8 cellular contexts compared by ENCODE assay signal in genomic region chr22:50537765-50538164, GRCh38. TPM values are rescaled to one million over a fixed set of nuclear protein-coding genes. Genes with fewer than 3 reads are reported as not detected.
A peak's percentile ranks its signal among the peaks of the same experiment; 100 is the strongest.
DNase-seq lines count a peak whose midpoint lies in the region; TF ChIP-seq lines count a peak whose summit lies in the region.
"Had no signal": no experiment of that assay in that cellular context is flagged by ENCODE, and none has a peak within 500 bp of the region (broad histone marks: within the 10 kb centered on the region; RNA-seq: fewer than 3 reads in every experiment).

No MANE protein-coding gene starts in this region.

- 93% methylated on average over 2 of the region's 13 CpGs for WGBS in mesendoderm (ENCODE audit: extremely low coverage, insufficient coverage, low lambda C conversion rate)

- H3K9ac ChIP-seq in adipocyte (ENCODE audit: low read length) (peak overlapping the region; percentile 89), mesendoderm (ENCODE audit: low read length) (no peak overlapping the region)

- no peak overlapping the region for H2BK15ac ChIP-seq in mesendoderm (replicated peaks; ENCODE audit: low read depth)

- H2BK120ac ChIP-seq in mesendoderm (ENCODE audit: low read depth, low read length) = no peak overlapping the region

- H3K79me1 ChIP-seq in mesendoderm (ENCODE audit: low read length) = no peaks in the 10 kb centered on the region

- H3K4me3 ChIP-seq in HEK293 (ENCODE audit: low read depth, low read length) (no peak overlapping the region), adipocyte (ENCODE audit: low read length) (no peak overlapping the region), osteoblast (ENCODE audit: insufficient read depth, low read length) (no peak overlapping the region), mesendoderm (ENCODE audit: low read length) (no peak overlapping the region)

- H4K20me1 ChIP-seq in osteoblast (ENCODE audit: insufficient read depth, low read length) = no peaks in the 10 kb centered on the region

- H2BK5ac ChIP-seq in mesendoderm (ENCODE audit: low read length) = no peak overlapping the region

- no peak overlapping the region for H4K5ac ChIP-seq in mesendoderm (ENCODE audit: low read length)

- no peak overlapping the region for H3K18ac ChIP-seq in mesendoderm (ENCODE audit: low read length)

- peaks cover 8% of the 10 kb centered on the region; the same call in 1 of the 2 replicates for H3K4me1 ChIP-seq in HEK293 (ENCODE audit: control insufficient read depth, insufficient read depth, low read length)
- H3K4me1 ChIP-seq in adipocyte (ENCODE audit: control insufficient read depth, insufficient read depth, low read length) = peaks cover 53% of the 10 kb centered on the region
- H3K4me1 ChIP-seq in osteoblast (ENCODE audit: insufficient read depth, low read length) = peaks cover 27% of the 10 kb centered on the region
- no peaks in the 10 kb centered on the region for H3K4me1 ChIP-seq in mesendoderm (ENCODE audit: control insufficient read depth, low read depth, low read length)

- H3K27me3 ChIP-seq in adipocyte (replicated peaks; ENCODE audit: control insufficient read depth, insufficient read depth, low read length) = no peaks in the 10 kb centered on the region
- H3K27me3 ChIP-seq in osteoblast (ENCODE audit: insufficient read depth, low read length) = no peaks in the 10 kb centered on the region
- H3K27me3 ChIP-seq in mesendoderm (ENCODE audit: insufficient read depth, low read length, poor library complexity) = no peaks in the 10 kb centered on the region

- H3K23ac ChIP-seq in mesendoderm (ENCODE audit: low read length) = no peak overlapping the region

- no peak overlapping the region for H3K4ac ChIP-seq in mesendoderm (ENCODE audit: low read depth, low read length)

- H3K79me2 ChIP-seq in osteoblast (ENCODE audit: insufficient read depth, low read length) (no peaks in the 10 kb centered on the region), mesendoderm (ENCODE audit: control insufficient read depth, insufficient read depth, low read length) (no peaks in the 10 kb centered on the region)

- H3K9me3 ChIP-seq in HEK293 (ENCODE audit: control insufficient read depth, insufficient read depth, low read depth, low read length) = no peaks in the 10 kb centered on the region
- no peaks in the 10 kb centered on the region for H3K9me3 ChIP-seq in adipocyte (ENCODE audit: control insufficient read depth, low read length)
- no peaks in the 10 kb centered on the region for H3K9me3 ChIP-seq in osteoblast (ENCODE audit: low read depth, low read length)

- H3K36me3 ChIP-seq in HEK293 (ENCODE audit: control insufficient read depth in 2 of 2, insufficient read depth in 1 of 2, low read length in 2 of 2) (no peaks in the 10 kb centered on the region), adipocyte (ENCODE audit: control insufficient read depth, insufficient read depth, low read length, severe bottlenecking) (no peaks in the 10 kb centered on the region), osteoblast (ENCODE audit: insufficient read depth, low read length) (no peaks in the 10 kb centered on the region), mesendoderm (ENCODE audit: control insufficient read depth, insufficient read depth, low read length) (no peaks in the 10 kb centered on the region)

- H2AK5ac ChIP-seq in mesendoderm (ENCODE audit: low read length) = no peak overlapping the region

- CTCF ChIA-PET in HEK293 (lab: Yijun Ruan, JAX) = interaction anchor here (0.9 to 1.4 kb wide), 3 partner anchors 12 to 26 kb away, joined by 4 to 8 read pairs (median 4); partner anchors contain the start of gene SCO2

- no peak overlapping the region for H4K8ac ChIP-seq in mesendoderm (ENCODE audit: low read depth, low read length)

- no peak overlapping the region for H2AFZ ChIP-seq in osteoblast (ENCODE audit: low read length)

- DNase-seq in adipocyte (ENCODE audit: low read depth) (no peak), osteoblast (ENCODE audit: insufficient read length, low spot score, missing footprints) (peak; percentile 42), mesendoderm (no peak), islet precursor cell (no peak), DMS 273 (lab: John Stamatoyannopoulos, UW; ENCODE audit: unreplicated experiment) (no peak)
- DNase-seq: central memory CD4-positive, alpha-beta T cell; NCI-H2227 treated with DMSO at 0.1 percent for 48 hours had no signal

- POLR2A ChIA-PET in HEK293 (lab: Yijun Ruan, JAX) = interaction anchor here (1.5 kb wide), 1 partner anchor 12 kb away, joined by 5 read pairs; the partner anchor contains the start of gene SCO2

- H3K27ac ChIP-seq in HEK293 (ENCODE audit: extremely low read depth, low read depth, low read length) = no peak overlapping the region
- no peak overlapping the region for H3K27ac ChIP-seq in osteoblast (ENCODE audit: low read depth, low read length)
- no peak overlapping the region for H3K27ac ChIP-seq in mesendoderm (ENCODE audit: low read depth, low read length)

- H3K4me2 ChIP-seq in osteoblast (ENCODE audit: insufficient read depth, low read length) (no peak overlapping the region), mesendoderm (ENCODE audit: low read length) (no peak overlapping the region)

- no peak overlapping the region for H3K56ac ChIP-seq in mesendoderm (ENCODE audit: low read length)

- no peak for TF ChIP-seq CTCF in HEK293 (tag by site-specific recombination; IDR thresholded peaks at IDR 0.05)
- TF ChIP-seq CTCF in osteoblast (IDR thresholded peaks at IDR 0.05; ENCODE audit: extremely low read depth, low read depth, low read length) = no peak

TF ChIP-seq in HEK293, 187 proteins besides CTCF, POLR2A, EP300 and RAD21:
- TF ChIP-seq, protein P1, sequence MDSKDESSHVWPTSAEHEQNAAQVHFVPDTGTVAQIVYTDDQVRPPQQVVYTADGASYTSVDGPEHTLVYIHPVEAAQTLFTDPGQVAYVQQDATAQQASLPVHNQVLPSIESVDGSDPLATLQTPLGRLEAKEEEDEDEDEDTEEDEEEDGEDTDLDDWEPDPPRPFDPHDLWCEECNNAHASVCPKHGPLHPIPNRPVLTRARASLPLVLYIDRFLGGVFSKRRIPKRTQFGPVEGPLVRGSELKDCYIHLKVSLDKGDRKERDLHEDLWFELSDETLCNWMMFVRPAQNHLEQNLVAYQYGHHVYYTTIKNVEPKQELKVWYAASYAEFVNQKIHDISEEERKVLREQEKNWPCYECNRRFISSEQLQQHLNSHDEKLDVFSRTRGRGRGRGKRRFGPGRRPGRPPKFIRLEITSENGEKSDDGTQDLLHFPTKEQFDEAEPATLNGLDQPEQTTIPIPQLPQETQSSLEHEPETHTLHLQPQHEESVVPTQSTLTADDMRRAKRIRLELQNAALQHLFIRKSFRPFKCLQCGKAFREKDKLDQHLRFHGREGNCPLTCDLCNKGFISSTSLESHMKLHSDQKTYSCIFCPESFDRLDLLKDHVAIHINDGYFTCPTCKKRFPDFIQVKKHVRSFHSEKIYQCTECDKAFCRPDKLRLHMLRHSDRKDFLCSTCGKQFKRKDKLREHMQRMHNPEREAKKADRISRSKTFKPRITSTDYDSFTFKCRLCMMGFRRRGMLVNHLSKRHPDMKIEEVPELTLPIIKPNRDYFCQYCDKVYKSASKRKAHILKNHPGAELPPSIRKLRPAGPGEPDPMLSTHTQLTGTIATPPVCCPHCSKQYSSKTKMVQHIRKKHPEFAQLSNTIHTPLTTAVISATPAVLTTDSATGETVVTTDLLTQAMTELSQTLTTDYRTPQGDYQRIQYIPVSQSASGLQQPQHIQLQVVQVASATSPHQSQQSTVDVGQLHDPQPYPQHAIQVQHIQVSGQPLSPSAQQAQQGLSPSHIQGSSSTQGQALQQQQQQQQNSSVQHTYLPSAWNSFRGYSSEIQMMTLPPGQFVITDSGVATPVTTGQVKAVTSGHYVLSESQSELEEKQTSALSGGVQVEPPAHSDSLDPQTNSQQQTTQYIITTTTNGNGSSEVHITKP (tag by site-specific recombination; IDR thresholded peaks at IDR 0.05) = 0 out of 2 replicates have a peak, but pooled peaks have one; percentile 49
- TF ChIP-seq SALL2 (tag by site-specific recombination; IDR thresholded peaks at IDR 0.05; ENCODE audit: borderline replicate concordance) (no peak), ZNF747 (tag by site-specific recombination; IDR thresholded peaks at IDR 0.05) (no peak), ZNF596 (tag by site-specific recombination; IDR thresholded peaks at IDR 0.05) (no peak), MYNN (tag by site-specific recombination; IDR thresholded peaks at IDR 0.05; ENCODE audit: borderline replicate concordance) (no peak)

RNA-seq across cellular contexts. Expression of gene KLHDC7B, which starts 7.9 kb away (rescaled TPM):
- 0.29 and 0.72 TPM in 2 replicates for total RNA-seq in osteoblast
- polyA plus RNA-seq in mesendoderm (2013, experiment 1 of 2) = 0.07 TPM
- polyA plus RNA-seq in mesendoderm (2013, experiment 2 of 2) = 0.04 TPM

RNA-seq across cellular contexts. Expression of gene TYMP, which starts 8.0 kb away (rescaled TPM):
- 14.4 and 30.0 TPM in 2 replicates for total RNA-seq in osteoblast
- 0.24 TPM for polyA plus RNA-seq in mesendoderm (2013, experiment 1 of 2)
- 0.28 TPM for polyA plus RNA-seq in mesendoderm (2013, experiment 2 of 2)

RNA-seq across cellular contexts. Expression of gene SCO2, which starts 12.4 kb away (rescaled TPM):
- 5.1 and 5.6 TPM in 2 replicates for total RNA-seq in osteoblast
- 0.21 TPM for polyA plus RNA-seq in mesendoderm (2013, experiment 1 of 2)
- polyA plus RNA-seq in mesendoderm (2013, experiment 2 of 2) = not detected

RNA-seq across cellular contexts. Expression of gene SYCE3, which starts 25.0 kb away (rescaled TPM):
- total RNA-seq in osteoblast = not detected in 2 replicates
- 0.21 TPM for polyA plus RNA-seq in mesendoderm (2013, experiment 1 of 2)
- 0.22 TPM for polyA plus RNA-seq in mesendoderm (2013, experiment 2 of 2)

RNA-seq across cellular contexts. Expression of gene NCAPH2, which starts 29.7 kb away (rescaled TPM):
- total RNA-seq in osteoblast = 24.2 and 27.5 TPM in 2 replicates
- 26.9 TPM for polyA plus RNA-seq in mesendoderm (2013, experiment 1 of 2)
- polyA plus RNA-seq in mesendoderm (2013, experiment 2 of 2) = 27.3 TPM
